ENCODE assay signal across 10 cellular contexts in genomic region chr1:175824079-175824478, GRCh38.
DNase-seq lines count a peak whose midpoint lies in the region; ATAC-seq, FAIRE-seq and TF ChIP-seq lines count a peak whose summit lies in the region.
"Had no signal": no experiment of that assay in that cellular context is flagged by ENCODE, and none has a peak within 500 bp of the region (broad histone marks: within the 10 kb centered on the region; RNA-seq: fewer than 3 reads in every experiment).

No MANE protein-coding gene starts in this region.

- no peaks in the 10 kb centered on the region for H3K23me2 ChIP-seq in H1 (ENCODE audit: low read depth, low read length)

- H3K4ac ChIP-seq in H1 (replicated peaks; ENCODE audit: insufficient read length, low read depth, low read length) = no peak overlapping the region

- H2AK5ac ChIP-seq in H1 (ENCODE audit: low read depth, low read length) = no peak overlapping the region

- H3F3A ChIP-seq in smooth muscle cell (ENCODE audit: low read depth) = no peaks in the 10 kb centered on the region

- H2BK12ac ChIP-seq in H1 (ENCODE audit: low read depth, low read length) = no peak overlapping the region

- no peak overlapping the region for H4K5ac ChIP-seq in H1 (ENCODE audit: insufficient read length, low read depth, low read length)

- H4K20me1 ChIP-seq in H1 (replicated peaks in 1 of 2; ENCODE audit: control insufficient read depth in 1 of 2, insufficient read depth in 2 of 2, low read length in 2 of 2) (no peaks in the 10 kb centered on the region), smooth muscle cell (ENCODE audit: low read depth) (no peaks in the 10 kb centered on the region), osteoblast (ENCODE audit: insufficient read depth, low read length) (no peaks in the 10 kb centered on the region)

- H4K8ac ChIP-seq in H1 (ENCODE audit: extremely low read depth, insufficient read depth, low read length) = no peak overlapping the region

- DNase-seq in GM12892 (ENCODE audit: insufficient read length) (no peak), NCI-H1694 (lab: John Stamatoyannopoulos, UW) (peak; percentile 5), H1 (ENCODE audit: low read depth in 1 of 2, low spot score in 2 of 2) (peak; percentile 50 to 90), smooth muscle cell (lab: John Stamatoyannopoulos, UW; ENCODE audit: unreplicated experiment) (no peak), hypothalamus (lab: John Stamatoyannopoulos, UW) (no peak), suprapubic skin (ENCODE audit: low spot score in 2 of 2) (no peak), osteoblast (ENCODE audit: insufficient read length, low spot score, missing footprints) (no peak)
- DNase-seq: NCI-H1436 had no signal

- CTCF ChIA-PET in H1 (lab: Charles Lee; ENCODE audit: partially characterized antibody) = interaction anchor here (0.6 to 3.8 kb wide), 48 partner anchors 8 to 756 kb away, joined by 3 to 32 read pairs (median 4); partner anchors contain the start of genes TNN and TNR

- no peak overlapping the region for H3K18ac ChIP-seq in H1 (ENCODE audit: extremely low read depth, low read length)

- H2AFZ ChIP-seq in H1 (ENCODE audit: low read length) = no peak overlapping the region
- H2AFZ ChIP-seq in smooth muscle cell (ENCODE audit: low read depth) = no peak overlapping the region
- H2AFZ ChIP-seq in osteoblast (ENCODE audit: low read length) = no peak overlapping the region

- no peak overlapping the region for H4K91ac ChIP-seq in H1 (replicated peaks; ENCODE audit: insufficient read length, low read length)

- no peak overlapping the region for H2BK5ac ChIP-seq in H1 (ENCODE audit: low read depth, low read length)

- peak; percentile 73 for FAIRE-seq in GM12892 (lab: Jason Lieb, UNC)
- FAIRE-seq in H1 (lab: Jason Lieb, UNC) = peak; percentile 94
- FAIRE-seq: GM18507 had no signal

- H3K4me2 ChIP-seq in H1 (ENCODE audit: insufficient read depth in 1 of 2, low read depth in 2 of 2, low read length in 2 of 2) (no peak overlapping the region), smooth muscle cell (no peak overlapping the region), osteoblast (ENCODE audit: insufficient read depth, low read length) (no peak overlapping the region)

- H3K36me3 ChIP-seq in H1 (ENCODE audit: control insufficient read depth in 2 of 4, insufficient read depth in 4 of 4, low read length in 3 of 4) (no peaks in the 10 kb centered on the region), smooth muscle cell (ENCODE audit: low read depth) (no peaks in the 10 kb centered on the region), suprapubic skin (no peaks in the 10 kb centered on the region), osteoblast (ENCODE audit: insufficient read depth, low read length) (no peaks in the 10 kb centered on the region)

- no peak overlapping the region for H2BK120ac ChIP-seq in H1 (replicated peaks; ENCODE audit: low read depth, low read length)

- peak; percentile 83 to 89 for TF ChIP-seq RAD21 in H1 (IDR thresholded peaks at IDR 0.05 in 1 of 2, conservative IDR thresholded peaks at IDR 0.05 in 1 of 2; ENCODE audit: low read depth in 2 of 2, low read length in 2 of 2)

- no peak overlapping the region for H2BK20ac ChIP-seq in H1 (ENCODE audit: low read length)

- H3K27ac ChIP-seq in H1 (ENCODE audit: low read depth, low read length) = no peak overlapping the region
- no peak overlapping the region for H3K27ac ChIP-seq in smooth muscle cell (ENCODE audit: low read depth)
- no peak overlapping the region for H3K27ac ChIP-seq in suprapubic skin
- no peak overlapping the region for H3K27ac ChIP-seq in osteoblast (ENCODE audit: low read depth, low read length)

- no peak for ATAC-seq in HG03135 (IDR thresholded peaks at IDR 0.05; ENCODE audit: unreplicated experiment)

- no peak overlapping the region for H3K23ac ChIP-seq in H1 (ENCODE audit: insufficient read length)

- WGBS in H1 (ENCODE audit: extremely low coverage in 1 of 2, insufficient coverage in 1 of 2, insufficient read length in 1 of 2, insufficient replicate concordance in 2 of 2, low coverage in 1 of 2, low lambda C conversion rate in 2 of 2, missing lambda C conversion rate in 1 of 2), 2 experiments = 43% methylated on average over 3 of the region's 3 CpGs; no CpG with 5 or more reads in 1 of the 2 experiments
- 48% methylated on average over 3 of the region's 3 CpGs for WGBS in smooth muscle cell (ENCODE audit: low lambda C conversion rate)
- 69% methylated on average over 3 of the region's 3 CpGs for WGBS in suprapubic skin

- H3K79me1 ChIP-seq in H1 (ENCODE audit: low read depth, low read length) = no peaks in the 10 kb centered on the region

- no peak overlapping the region for H3K9ac ChIP-seq in H1 (replicated peaks in 1 of 4; ENCODE audit: extremely low read depth in 1 of 4, low read depth in 3 of 4, low read length in 3 of 4)
- no peak overlapping the region for H3K9ac ChIP-seq in smooth muscle cell (ENCODE audit: low read depth)

- H3K56ac ChIP-seq in H1 (replicated peaks; ENCODE audit: insufficient read length, low read depth, low read length) = no peak overlapping the region

- H3K27me3 ChIP-seq in H1 (replicated peaks in 1 of 4; ENCODE audit: control insufficient read depth in 3 of 4, extremely low read depth in 1 of 4, insufficient read depth in 3 of 4, low read length in 3 of 4) (no peaks in the 10 kb centered on the region), smooth muscle cell (ENCODE audit: low read depth) (no peaks in the 10 kb centered on the region), suprapubic skin (no peaks in the 10 kb centered on the region), osteoblast (ENCODE audit: insufficient read depth, low read length) (no peaks in the 10 kb centered on the region)

- TF ChIP-seq POLR2A in GM12892 (IDR thresholded peaks at IDR 0.05; ENCODE audit: low read depth, low read length) (no peak), H1 (IDR thresholded peaks at IDR 0.05; ENCODE audit: control extremely low read depth in 1 of 2, low read depth in 2 of 2, low read length in 2 of 2) (no peak), suprapubic skin (IDR thresholded peaks at IDR 0.05) (no peak)

- TF ChIP-seq EP300 in H1 (IDR thresholded peaks at IDR 0.05; ENCODE audit: borderline replicate concordance in 1 of 2, low read depth in 2 of 2, low read length in 2 of 2) (no peak), suprapubic skin (IDR thresholded peaks at IDR 0.05) (no peak)

- H2BK15ac ChIP-seq in H1 (ENCODE audit: low read length) = no peak overlapping the region

- no peak overlapping the region for H3K4me3 ChIP-seq in H1 (ENCODE audit: extremely low read depth in 1 of 4, insufficient read depth in 2 of 4, low read depth in 3 of 4, low read length in 4 of 4)
- no peak overlapping the region for H3K4me3 ChIP-seq in smooth muscle cell
- no peak overlapping the region for H3K4me3 ChIP-seq in suprapubic skin
- H3K4me3 ChIP-seq in osteoblast (ENCODE audit: insufficient read depth, low read length) = no peak overlapping the region

- POLR2A ChIA-PET in H1 (lab: Charles Lee; ENCODE audit: partially characterized antibody) = no interaction called here

- TF ChIP-seq CTCF in H1 (IDR thresholded peaks at IDR 0.05; ENCODE audit: control extremely low read depth in 1 of 3, insufficient read depth in 1 of 3, low read depth in 1 of 3, low read length in 3 of 3) (peak; percentile 61 to 92 (median 83)), smooth muscle cell (IDR thresholded peaks at IDR 0.05; ENCODE audit: borderline replicate concordance, insufficient read depth, poor library complexity, severe bottlenecking) (peak; percentile 24), suprapubic skin (IDR thresholded peaks at IDR 0.05) (no peak), osteoblast (IDR thresholded peaks at IDR 0.05; ENCODE audit: extremely low read depth, low read depth, low read length) (no peak)

- H3K9me3 ChIP-seq in H1 (ENCODE audit: insufficient read depth in 2 of 2, low read depth in 1 of 2, low read length in 1 of 2) (peaks cover 0 to 5% of the 10 kb centered on the region in 2 experiments; a peak in 2 of 4 replicates), smooth muscle cell (replicated peaks; ENCODE audit: low read depth) (no peaks in the 10 kb centered on the region), suprapubic skin (no peaks in the 10 kb centered on the region), osteoblast (ENCODE audit: low read depth, low read length) (no peaks in the 10 kb centered on the region)

- H3K14ac ChIP-seq in H1 (ENCODE audit: insufficient read length) = no peak overlapping the region

- no peaks in the 10 kb centered on the region for H3K79me2 ChIP-seq in H1 (ENCODE audit: control insufficient read depth in 1 of 2, insufficient read depth in 2 of 2, low read length in 2 of 2)
- H3K79me2 ChIP-seq in smooth muscle cell (ENCODE audit: low read depth) = no peaks in the 10 kb centered on the region
- no peaks in the 10 kb centered on the region for H3K79me2 ChIP-seq in osteoblast (ENCODE audit: insufficient read depth, low read length)

- H3K4me1 ChIP-seq in H1 (replicated peaks in 1 of 4; ENCODE audit: control insufficient read depth in 3 of 4, insufficient read depth in 4 of 4, low read length in 3 of 4) = peaks cover 0 to 1% (median 0%) of the 10 kb centered on the region in 4 experiments; a peak in 1 of 7 replicates
- no peaks in the 10 kb centered on the region for H3K4me1 ChIP-seq in smooth muscle cell (ENCODE audit: low read depth)
- peaks cover 3% of the 10 kb centered on the region for H3K4me1 ChIP-seq in suprapubic skin
- no peaks in the 10 kb centered on the region for H3K4me1 ChIP-seq in osteoblast (ENCODE audit: insufficient read depth, low read length)

TF ChIP-seq in H1, 55 proteins besides CTCF, POLR2A, EP300 and RAD21:
- TF ChIP-seq BRCA1 (IDR thresholded peaks at IDR 0.05; ENCODE audit: low read depth, low read length) (no peak), NANOG (IDR thresholded peaks at IDR 0.05; ENCODE audit: insufficient read depth, low read depth, low read length, poor library complexity, severe bottlenecking) (peak; percentile 4)

Comparison
In these comparisons a context has a peak if more than half of its experiments do, and no peak if none do; other contexts are left out.
1. DNase-seq: peak in NCI-H1694 (single experiment) and H1 (2 of 2); none in GM12892 (single experiment), smooth muscle cell (single experiment), hypothalamus (0 of 51), suprapubic skin (0 of 2) and osteoblast (single experiment).
2. CTCF ChIP-seq: peak in H1 (3 of 3) and smooth muscle cell (single experiment); none in suprapubic skin (0 of 2) and osteoblast (single experiment).